In genomic region chr11:117064275-117064674, GRCh38 we compare ENCODE assay signal across 11 cellular contexts. TPM values are rescaled to one million over a fixed set of nuclear protein-coding genes. Genes with fewer than 3 reads are reported as not detected.
DNase-seq lines count a peak whose midpoint lies in the region; TF ChIP-seq lines count a peak whose summit lies in the region.
"Had no signal": no experiment of that assay in that cellular context is flagged by ENCODE, and none has a peak within 500 bp of the region (broad histone marks: within the 10 kb centered on the region; RNA-seq: fewer than 3 reads in every experiment).

No MANE protein-coding gene starts in this region.

- H3K36me3 Mint-ChIP-seq in activated T-helper 2 cell treated with anti-CD3 and anti-CD28 coated beads, Interferon-gamma antibody, Interleukin-2, Interleukin-4, amounts not matched to agents 10 μg/mL and 5 μg/mL and 100 μg/mL, durations not matched to agents 14 hours and 24 hours and 36 hours (ENCODE audit: low read depth), result peaks cover 2% of the 10 kb centered on the region

- no peak overlapping the region for H2AFZ ChIP-seq in hepatocyte

- H3K36me3 ChIP-seq in hepatocyte (replicated peaks; ENCODE audit: insufficient read depth, low read depth) (no peaks in the 10 kb centered on the region), thyroid gland (no peaks in the 10 kb centered on the region), WERI-Rb-1 (no peaks in the 10 kb centered on the region)
- H3K36me3 ChIP-seq in effector memory CD4-positive, alpha-beta T cell (ENCODE audit: control insufficient read depth, insufficient read depth, low read length), result no peaks in the 10 kb centered on the region
- H3K36me3 ChIP-seq: heart left ventricle, MG63 had no signal

- intact Hi-C loops in activated T-helper 2 cell treated with anti-CD3 and anti-CD28 coated beads, Interferon-gamma antibody, Interleukin-2, Interleukin-4, amounts not matched to agents 10 μg/mL and 5 μg/mL and 100 μg/mL, durations not matched to agents 14 hours and 24 hours and 36 hours (cut with micrococcal nuclease), result loop anchor here (5.0 kb wide), 1 partner anchor 117 kb away; no protein-coding TSS in a partner anchor
- intact Hi-C loops in thyroid gland (cut with DNase I), result no loop called here

- TF ChIP-seq POLR2A in thyroid gland (IDR thresholded peaks at IDR 0.05), result no peak

- H3K79me2 ChIP-seq in hepatocyte, result peaks cover 91% of the 10 kb centered on the region

- peak; percentile 26 for DNase-seq in AG08396 (ENCODE audit: low spot score)
- peak; percentile 51 for DNase-seq in HS-5 (ENCODE audit: low read depth)
- DNase-seq in activated T-helper 2 cell treated with anti-CD3 and anti-CD28 coated beads, Interferon-gamma antibody, Interleukin-2, Interleukin-4, amounts not matched to agents 10 μg/mL and 5 μg/mL and 100 μg/mL, durations not matched to agents 14 hours and 24 hours and 36 hours (ENCODE audit: low spot score), result no peak
- no peak for DNase-seq in hepatocyte (ENCODE audit: low spot score)
- no peak for DNase-seq in amniotic stem cell (lab: John Stamatoyannopoulos, UW)
- DNase-seq in thyroid gland, result no peak
- no peak for DNase-seq in effector memory CD4-positive, alpha-beta T cell
- DNase-seq in WERI-Rb-1, result no peak
- DNase-seq: COR-L47, heart left ventricle, MG63 had no signal

- H3K4me1 Mint-ChIP-seq in activated T-helper 2 cell treated with anti-CD3 and anti-CD28 coated beads, Interferon-gamma antibody, Interleukin-2, Interleukin-4, amounts not matched to agents 10 μg/mL and 5 μg/mL and 100 μg/mL, durations not matched to agents 14 hours and 24 hours and 36 hours (ENCODE audit: low read depth), result peaks cover 49% of the 10 kb centered on the region

- no peak overlapping the region for H3K4me3 Mint-ChIP-seq in activated T-helper 2 cell treated with anti-CD3 and anti-CD28 coated beads, Interferon-gamma antibody, Interleukin-2, Interleukin-4, amounts not matched to agents 10 μg/mL and 5 μg/mL and 100 μg/mL, durations not matched to agents 14 hours and 24 hours and 36 hours (ENCODE audit: low read depth)

- H3K4me3 ChIP-seq in hepatocyte (no peak overlapping the region), thyroid gland (replicated peaks in 1 of 3) (no peak overlapping the region), WERI-Rb-1 (ENCODE audit: low read depth, low read length) (no peak overlapping the region)
- no peak overlapping the region for H3K4me3 ChIP-seq in effector memory CD4-positive, alpha-beta T cell (ENCODE audit: insufficient read depth, low read depth, low read length, poor library complexity, severe bottlenecking)
- H3K4me3 ChIP-seq: heart left ventricle, MG63 had no signal

- no peaks in the 10 kb centered on the region for H3K9me2 ChIP-seq in hepatocyte (replicated peaks; ENCODE audit: insufficient read depth)

- H3K4me2 ChIP-seq in hepatocyte, result peak overlapping the region; percentile 13

- H3K4me1 ChIP-seq in hepatocyte (ENCODE audit: insufficient read depth) (peaks cover 5% of the 10 kb centered on the region), thyroid gland (peaks cover 19 to 24% of the 10 kb centered on the region in 2 donors)
- peaks cover 27% of the 10 kb centered on the region for H3K4me1 ChIP-seq in effector memory CD4-positive, alpha-beta T cell (ENCODE audit: control insufficient read depth, insufficient read depth, low read length, poor library complexity, severe bottlenecking)

- WGBS in hepatocyte (ENCODE audit: low lambda C conversion rate, missing lambda C conversion rate), result 31% methylated on average over 1 of the region's 1 CpG
- 79 to 86% methylated on average over 1 of the region's 1 CpG for WGBS in thyroid gland, 2 donors

- H3K27me3 Mint-ChIP-seq in activated T-helper 2 cell treated with anti-CD3 and anti-CD28 coated beads, Interferon-gamma antibody, Interleukin-2, Interleukin-4, amounts not matched to agents 10 μg/mL and 5 μg/mL and 100 μg/mL, durations not matched to agents 14 hours and 24 hours and 36 hours (ENCODE audit: low read depth), result no peaks in the 10 kb centered on the region

- no peaks in the 10 kb centered on the region for H3K9me3 Mint-ChIP-seq in activated T-helper 2 cell treated with anti-CD3 and anti-CD28 coated beads, Interferon-gamma antibody, Interleukin-2, Interleukin-4, amounts not matched to agents 10 μg/mL and 5 μg/mL and 100 μg/mL, durations not matched to agents 14 hours and 24 hours and 36 hours

- H4K20me1 ChIP-seq in hepatocyte (ENCODE audit: insufficient read depth, poor library complexity, severe bottlenecking), result peaks cover 17% of the 10 kb centered on the region

- TF ChIP-seq CTCF in hepatocyte (IDR thresholded peaks at IDR 0.05; ENCODE audit: poor library complexity) (no peak), thyroid gland (IDR thresholded peaks at IDR 0.05) (no peak), WERI-Rb-1 (IDR thresholded peaks at IDR 0.05; ENCODE audit: low read depth, low read length) (no peak)

- H3K9me3 ChIP-seq in hepatocyte (ENCODE audit: low read depth), result no peaks in the 10 kb centered on the region
- H3K9me3 ChIP-seq in thyroid gland, result no peaks in the 10 kb centered on the region
- no peaks in the 10 kb centered on the region for H3K9me3 ChIP-seq in effector memory CD4-positive, alpha-beta T cell (ENCODE audit: control insufficient read depth, low read length)
- no peaks in the 10 kb centered on the region for H3K9me3 ChIP-seq in WERI-Rb-1 (ENCODE audit: severe bottlenecking)
- H3K9me3 ChIP-seq: heart left ventricle, MG63 had no signal

- H3K27me3 ChIP-seq in hepatocyte (no peaks in the 10 kb centered on the region), thyroid gland (no peaks in the 10 kb centered on the region), WERI-Rb-1 (ENCODE audit: insufficient read depth, low read depth, severe bottlenecking) (no peaks in the 10 kb centered on the region)
- H3K27me3 ChIP-seq in effector memory CD4-positive, alpha-beta T cell (replicated peaks; ENCODE audit: control insufficient read depth, insufficient read depth, low read length, poor library complexity, severe bottlenecking), result no peaks in the 10 kb centered on the region
- H3K27me3 ChIP-seq: heart left ventricle, MG63 had no signal

- H3K27ac Mint-ChIP-seq in activated T-helper 2 cell treated with anti-CD3 and anti-CD28 coated beads, Interferon-gamma antibody, Interleukin-2, Interleukin-4, amounts not matched to agents 10 μg/mL and 5 μg/mL and 100 μg/mL, durations not matched to agents 14 hours and 24 hours and 36 hours, result peak overlapping the region; percentile 36

- H3K27ac ChIP-seq in hepatocyte (no peak overlapping the region), thyroid gland (no peak overlapping the region), WERI-Rb-1 (no peak overlapping the region)
- H3K27ac ChIP-seq in effector memory CD4-positive, alpha-beta T cell (ENCODE audit: insufficient read depth, low read length, poor library complexity, severe bottlenecking), result no peak overlapping the region
- H3K27ac ChIP-seq: heart left ventricle had no signal

RNA-seq across cellular contexts. Expression of gene SIK3, which starts 34.0 kb away (rescaled TPM):
- total RNA-seq in activated T-helper 2 cell treated with anti-CD3 and anti-CD28 coated beads, Interferon-gamma antibody, Interleukin-2, Interleukin-4, amounts not matched to agents 10 μg/mL and 5 μg/mL and 100 μg/mL, durations not matched to agents 14 hours and 24 hours and 36 hours, result 25.3 and 25.6 TPM in 2 replicates
- total RNA-seq in hepatocyte (17.7 and 19.1 TPM in 2 replicates), thyroid gland (10 to 100 TPM; 46.0 to 86.3 (median 71.9) TPM)
- polyA plus RNA-seq in hepatocyte, result 15.8 and 16.7 TPM in 2 replicates

Comparison
In these comparisons a context has a peak if more than half of its experiments do, and no peak if none do; other contexts are left out.
1. DNase-seq: peak in AG08396 (single experiment) and HS-5 (single experiment); none in activated T-helper 2 cell treated with anti-CD3 and anti-CD28 coated beads, Interferon-gamma antibody, Interleukin-2, Interleukin-4, amounts not matched to agents 10 μg/mL and 5 μg/mL and 100 μg/mL, durations not matched to agents 14 hours and 24 hours and 36 hours (single experiment), hepatocyte (single experiment), amniotic stem cell (single experiment), thyroid gland (0 of 2), effector memory CD4-positive, alpha-beta T cell (0 of 3) and WERI-Rb-1 (single experiment).